Comparison of ENCODE assay signal across 23 cellular contexts in genomic region chr10:29166713-29167112, GRCh38.
"Had no signal": no experiment of that assay in that cellular context is flagged by ENCODE, and none has a peak within 500 bp of the region (broad histone marks: within the 10 kb centered on the region; RNA-seq: fewer than 3 reads in every experiment).

No MANE protein-coding gene starts in this region.

- DNase-seq: KBM-7, NCI-H1092, NCI-H1105 treated with DMSO at 0.1 percent for 48 hours, NCI-H1417 treated with DMSO at 0.1 percent for 48 hours, NCI-H146, NCI-H1694 treated with DMSO at 0.1 percent for 48 hours, NCI-H1930, NCI-H2081, NCI-H2171, NCI-H226, NCI-H446, NCI-H510A, NCI-H524 treated with DMSO at 0.1 percent for 48 hours, NCI-H69, NCI-H774, Right ventricle myocardium superior, RPMI8226, SIG-M5, T-cell had no signal

- H3K27me3 ChIP-seq: SJSA1 had no signal

- H3K36me3 Mint-ChIP-seq: IgD-negative memory B cell had no signal

- H3K27ac Mint-ChIP-seq: IgD-negative memory B cell; T-cell; T-helper 1 cell treated with Interleukin-12 subunit alpha and Interleukin-12 subunit beta and Interleukin-4 antibody, amounts not matched to agents 30 μg/mL and 1 μg/mL, for 36 hours had no signal

- H3K27ac ChIP-seq: SJSA1, SK-N-MC had no signal

- H3K27me3 Mint-ChIP-seq: T-cell had no signal

- H3K36me3 ChIP-seq: SJSA1 had no signal

- ATAC-seq: T-cell had no signal

- H3K4me1 Mint-ChIP-seq: IgD-negative memory B cell, T-cell had no signal

- H3K4me3 ChIP-seq: SJSA1, SK-N-MC had no signal

- H3K4me3 Mint-ChIP-seq: IgD-negative memory B cell; T-cell; T-helper 1 cell treated with Interleukin-12 subunit alpha and Interleukin-12 subunit beta and Interleukin-4 antibody, amounts not matched to agents 30 μg/mL and 1 μg/mL, for 36 hours had no signal
